1 cellular context compared by ENCODE assay signal in the genomic region with DNA sequence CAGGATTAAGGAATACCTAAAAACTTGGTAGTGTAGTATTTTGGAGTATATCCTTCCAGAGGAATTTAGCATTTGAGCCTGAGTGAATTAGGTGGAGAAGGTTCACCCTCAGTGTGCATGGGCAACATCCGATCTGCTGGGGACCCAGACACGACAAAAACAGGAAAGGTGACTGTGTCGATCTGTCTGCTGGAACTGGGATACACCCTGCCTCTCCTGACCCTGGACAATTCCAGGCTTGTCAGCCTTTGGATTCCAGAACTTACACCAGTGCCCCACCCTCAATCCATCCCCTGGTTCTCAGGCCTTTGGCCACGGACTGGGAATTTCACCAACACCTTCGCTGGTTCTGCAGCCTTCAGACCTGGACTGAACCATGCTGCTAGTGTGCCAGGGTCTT.
TF ChIP-seq lines count a peak whose summit lies in the region.

No MANE protein-coding gene starts in this region.

TF ChIP-seq in endothelial cell of umbilical vein, 7 proteins besides CTCF, POLR2A, EP300 and RAD21:
- TF ChIP-seq, protein P1, sequence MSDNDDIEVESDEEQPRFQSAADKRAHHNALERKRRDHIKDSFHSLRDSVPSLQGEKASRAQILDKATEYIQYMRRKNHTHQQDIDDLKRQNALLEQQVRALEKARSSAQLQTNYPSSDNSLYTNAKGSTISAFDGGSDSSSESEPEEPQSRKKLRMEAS (IDR thresholded peaks at IDR 0.05; ENCODE audit: insufficient read depth, insufficient read length): no peak
- TF ChIP-seq FOS (IDR thresholded peaks at IDR 0.05; ENCODE audit: borderline replicate concordance, insufficient read depth, low read length) (peak; percentile 46), JUN (IDR thresholded peaks at IDR 0.05; ENCODE audit: borderline replicate concordance, insufficient read depth, insufficient read length, low read depth) (peak; percentile 12), MYC (IDR thresholded peaks at IDR 0.05; ENCODE audit: low read depth, low read length) (peak; percentile 26), GATA2 (IDR thresholded peaks at IDR 0.05; ENCODE audit: insufficient read depth, insufficient read length, low read depth, low read length) (no peak), POLR2AphosphoS5 (IDR thresholded peaks at IDR 0.05; ENCODE audit: insufficient read depth, low read depth, low read length) (peak; percentile 28), EZH2 (IDR thresholded peaks at IDR 0.05; ENCODE audit: borderline replicate concordance, low read depth, low read length, severe bottlenecking) (no peak)
